Comparison of ENCODE assay signal across 1 cellular context in the genomic region with DNA sequence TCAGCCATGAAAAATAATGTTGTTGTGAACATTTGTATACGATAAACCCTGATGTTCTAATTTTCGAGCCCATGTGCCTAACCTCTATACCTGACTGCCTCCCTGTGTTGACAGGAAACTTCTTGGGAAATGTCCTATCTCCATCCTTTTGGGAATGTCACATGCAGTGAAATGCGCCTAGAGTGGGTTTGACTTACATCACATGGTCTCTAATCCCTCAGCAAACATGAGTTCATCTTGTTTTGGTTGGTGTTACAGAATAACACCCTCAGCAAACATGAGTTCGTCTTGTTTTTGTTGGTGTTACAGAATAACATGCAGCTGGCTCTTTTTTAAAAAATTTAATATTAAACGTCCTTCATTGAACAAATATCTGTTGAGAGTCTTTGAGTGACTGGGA.
TF ChIP-seq lines count a peak whose summit lies in the region.

No MANE protein-coding gene starts in this region.

TF ChIP-seq in H1, 55 proteins besides CTCF, POLR2A, EP300 and RAD21:
- TF ChIP-seq SIRT6 (IDR thresholded peaks at IDR 0.05; ENCODE audit: low read length) (no peak), SAP30 (IDR thresholded peaks at IDR 0.05; ENCODE audit: insufficient read depth, insufficient replicate concordance, low read length) (no peak), FOSL1 (IDR thresholded peaks at IDR 0.05; ENCODE audit: insufficient read depth, low read depth, low read length) (no peak), BRCA1 (IDR thresholded peaks at IDR 0.05; ENCODE audit: low read depth, low read length) (no peak), SP2 (IDR thresholded peaks at IDR 0.05; ENCODE audit: low read length) (no peak), TAF7 (optimal IDR thresholded peaks at IDR 0.05; ENCODE audit: borderline replicate concordance, low read depth, low read length) (no peak), ASH2L (IDR thresholded peaks at IDR 0.05; ENCODE audit: low read length) (no peak), EGR1 (IDR thresholded peaks at IDR 0.05; ENCODE audit: borderline replicate concordance, low read depth, low read length) (no peak)
- TF ChIP-seq, protein P1, sequence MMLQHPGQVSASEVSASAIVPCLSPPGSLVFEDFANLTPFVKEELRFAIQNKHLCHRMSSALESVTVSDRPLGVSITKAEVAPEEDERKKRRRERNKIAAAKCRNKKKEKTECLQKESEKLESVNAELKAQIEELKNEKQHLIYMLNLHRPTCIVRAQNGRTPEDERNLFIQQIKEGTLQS (IDR thresholded peaks at IDR 0.05; ENCODE audit: insufficient read depth, low read depth, low read length): no peak
